Comparison of ENCODE assay signal across 12 cellular contexts in genomic region chr2:234202601-234203000, GRCh38.
"Had no signal": no experiment of that assay in that cellular context is flagged by ENCODE, and none has a peak within 500 bp of the region (broad histone marks: within the 10 kb centered on the region; RNA-seq: fewer than 3 reads in every experiment).

No MANE protein-coding gene starts in this region.

- ATAC-seq: activated CD4-positive, CD25-positive, alpha-beta regulatory T cell treated with anti-CD3 and anti-CD28 coated beads, Interleukin-2, amount 50 U/mL, for 24 hours; activated CD8-positive, alpha-beta memory T cell treated with anti-CD3 and anti-CD28 coated beads, Interleukin-2, amount 10 ng/mL, durations not matched to agents 7 days and 5 days; naive thymus-derived CD4-positive, alpha-beta T cell; stimulated activated memory B cell treated with anti-CD40 and anti-IgM and Interleukin-4, amounts not matched to agents 10 μg/mL and 1 μg/mL and 100 μg/mL, for 72 hours had no signal

- H3K4me3 ChIP-seq: gastroesophageal sphincter, spleen, tibial nerve had no signal

- H3K4me1 ChIP-seq: spleen had no signal

- DNase-seq: activated CD4-positive, alpha-beta T cell treated with anti-CD3 and anti-CD28 coated beads, Interleukin-2, amount 50 U/mL, for 4 hours; activated CD8-positive, alpha-beta memory T cell treated with anti-CD3 and anti-CD28 coated beads, Interleukin-2, amount 10 ng/mL, durations not matched to agents 7 days and 5 days; activated gamma-delta T cell; activated T-cell treated with anti-CD3 and anti-CD28 coated beads, Interleukin-2, amount 50 U/mL, for 4 hours; midbrain; naive thymus-derived CD4-positive, alpha-beta T cell; right cardiac atrium; spleen had no signal

- H3K36me3 ChIP-seq: gastroesophageal sphincter, spleen, tibial nerve had no signal

- H3K27me3 ChIP-seq: gastroesophageal sphincter, tibial nerve had no signal
